8 cellular contexts compared by ENCODE assay signal in genomic region chr16:84277244-84277823, GRCh38. TPM values are rescaled to one million over a fixed set of nuclear protein-coding genes. Genes with fewer than 3 reads are reported as not detected.
A peak's percentile ranks its signal among the peaks of the same experiment; 100 is the strongest.
DNase-seq lines count a peak whose midpoint lies in the region; ATAC-seq and TF ChIP-seq lines count a peak whose summit lies in the region.

No MANE protein-coding gene starts in this region.

- peaks cover 4% of the 10 kb centered on the region for H3K27me3 Mint-ChIP-seq in activated CD8-positive, alpha-beta T cell treated with anti-CD3 and anti-CD28 coated beads, Interleukin-2, amount 10 ng/mL, durations not matched to agents 7 days and 5 days (ENCODE audit: low read depth)

- intact Hi-C loops in mucosa of descending colon (cut with DNase I, micrococcal nuclease): loop anchor here (5.0 kb wide), 1 partner anchor 205 kb away; no protein-coding TSS in a partner anchor

- no peaks in the 10 kb centered on the region for H3K9me3 Mint-ChIP-seq in activated CD8-positive, alpha-beta T cell treated with anti-CD3 and anti-CD28 coated beads, Interleukin-2, amount 10 ng/mL, durations not matched to agents 7 days and 5 days (ENCODE audit: insufficient read depth)

- no peaks in the 10 kb centered on the region for H3K36me3 ChIP-seq in mucosa of descending colon (ENCODE audit: low read depth)

- H3K9me3 ChIP-seq in mucosa of descending colon: no peaks in the 10 kb centered on the region

- H3K36me3 Mint-ChIP-seq in activated CD8-positive, alpha-beta T cell treated with anti-CD3 and anti-CD28 coated beads, Interleukin-2, amount 10 ng/mL, durations not matched to agents 7 days and 5 days (ENCODE audit: low read depth): no peaks in the 10 kb centered on the region

- H3K27ac Mint-ChIP-seq in activated CD8-positive, alpha-beta T cell treated with anti-CD3 and anti-CD28 coated beads, Interleukin-2, amount 10 ng/mL, durations not matched to agents 7 days and 5 days: no peak overlapping the region

- peak; percentile 12 for DNase-seq in NCI-H226
- DNase-seq in activated CD8-positive, alpha-beta T cell treated with anti-CD3 and anti-CD28 coated beads, Interleukin-2, amount 10 ng/mL, durations not matched to agents 7 days and 5 days: peak; percentile 78
- peak; percentile 57 for DNase-seq in effector CD8-positive, alpha-beta T cell (lab: John Stamatoyannopoulos, UW)
- peak; percentile 64 to 90 (median 79) for DNase-seq in mucosa of descending colon
- peak; percentile 87 for DNase-seq in stimulated activated CD8-positive, alpha-beta memory T cell treated with anti-CD3 and anti-CD28 coated beads, Interleukin-4, amount 100 ng/mL, for 48 hours

- no peak overlapping the region for H3K4me3 ChIP-seq in mucosa of descending colon

- H3K27ac ChIP-seq in 22Rv1: no peak overlapping the region

- no peak overlapping the region for H3K4me3 Mint-ChIP-seq in activated CD8-positive, alpha-beta T cell treated with anti-CD3 and anti-CD28 coated beads, Interleukin-2, amount 10 ng/mL, durations not matched to agents 7 days and 5 days

- no peaks in the 10 kb centered on the region for H3K4me1 Mint-ChIP-seq in activated CD8-positive, alpha-beta T cell treated with anti-CD3 and anti-CD28 coated beads, Interleukin-2, amount 10 ng/mL, durations not matched to agents 7 days and 5 days (ENCODE audit: low read depth)

- ATAC-seq in activated CD8-positive, alpha-beta T cell treated with anti-CD3 and anti-CD28 coated beads, Interleukin-2, amount 10 ng/mL, durations not matched to agents 7 days and 5 days: peak; percentile 89
- ATAC-seq in mucosa of descending colon (peak; percentile 90), HG03457 (IDR thresholded peaks at IDR 0.05; ENCODE audit: unreplicated experiment) (no peak)

- peak; percentile 94 for TF ChIP-seq CTCF in 22Rv1 (IDR thresholded peaks at IDR 0.05)
- peak; percentile 89 for TF ChIP-seq CTCF in GM12872 (IDR thresholded peaks at IDR 0.05; ENCODE audit: insufficient read depth, low read depth, low read length)
- peak; percentile 76 for TF ChIP-seq CTCF in mucosa of descending colon (IDR thresholded peaks at IDR 0.05)

- POLR2A ChIA-PET in activated CD8-positive, alpha-beta T cell treated with anti-CD3 and anti-CD28 coated beads, Interleukin-2, amount 10 ng/mL, durations not matched to agents 7 days and 5 days (lab: Charles Lee): no interaction called here

- H3K4me1 ChIP-seq in mucosa of descending colon (ENCODE audit: low read depth): no peaks in the 10 kb centered on the region

- CTCF ChIA-PET in activated CD8-positive, alpha-beta T cell treated with anti-CD3 and anti-CD28 coated beads, Interleukin-2, amount 10 ng/mL, durations not matched to agents 7 days and 5 days (lab: Charles Lee): interaction anchor here (0.6 to 2.4 kb wide), 20 partner anchors 10 to 462 kb away, joined by 3 to 14 read pairs (median 4); partner anchors contain the start of genes ADAD2, ATP2C2 and WFDC1

RNA-seq across cellular contexts. Expression of gene WFDC1, which starts 17.3 kb away (rescaled TPM):
- not detected for total RNA-seq in activated CD8-positive, alpha-beta T cell treated with anti-CD3 and anti-CD28 coated beads, Interleukin-2, amount 10 ng/mL, durations not matched to agents 7 days and 5 days
- 10 to 100 TPM in 2 of 3 donors, 1 to 10 TPM in 1; 7.5 to 30.5 (median 10.9) TPM for total RNA-seq in mucosa of descending colon

RNA-seq across cellular contexts. Expression of gene KCNG4, which starts 37.5 kb away (rescaled TPM):
- not detected for total RNA-seq in activated CD8-positive, alpha-beta T cell treated with anti-CD3 and anti-CD28 coated beads, Interleukin-2, amount 10 ng/mL, durations not matched to agents 7 days and 5 days
- not detected for total RNA-seq in mucosa of descending colon

Comparison
In these comparisons a context has a peak if more than half of its experiments do, and no peak if none do; other contexts are left out.
1. DNase-seq: peak in every context shown above with its lines; median percentile 87 in stimulated activated CD8-positive, alpha-beta memory T cell treated with anti-CD3 and anti-CD28 coated beads, Interleukin-4, amount 100 ng/mL, for 48 hours; 79 in mucosa of descending colon; 78 in activated CD8-positive, alpha-beta T cell treated with anti-CD3 and anti-CD28 coated beads, Interleukin-2, amount 10 ng/mL, durations not matched to agents 7 days and 5 days; 57 in effector CD8-positive, alpha-beta T cell; 12 in NCI-H226.
2. RNA of gene WFDC1, which starts 17.3 kb away (total RNA-seq): 7.5 to 30.5 TPM in mucosa of descending colon; not detected in activated CD8-positive, alpha-beta T cell treated with anti-CD3 and anti-CD28 coated beads, Interleukin-2, amount 10 ng/mL, durations not matched to agents 7 days and 5 days; every median in the first group is over 4 times any median in the second.
3. Peak in every context shown above with its lines, with median percentiles within 50 percentile points of each other: CTCF ChIP-seq.